In genomic region chr16:17784073-17784472, GRCh38 we compare ENCODE assay signal across 13 cellular contexts.
A peak's percentile ranks its signal among the peaks of the same experiment; 100 is the strongest.
DNase-seq lines count a peak whose midpoint lies in the region; ATAC-seq and TF ChIP-seq lines count a peak whose summit lies in the region.
"Had no signal": no experiment of that assay in that cellular context is flagged by ENCODE, and none has a peak within 500 bp of the region (broad histone marks: within the 10 kb centered on the region; RNA-seq: fewer than 3 reads in every experiment).

No MANE protein-coding gene starts in this region.

- H3K4me3 ChIP-seq in LNCaP clone FGC (ENCODE audit: low read depth, low read length) (no peak overlapping the region), esophagus muscularis mucosa (no peak overlapping the region)

- CTCF ChIA-PET in activated CD8-positive, alpha-beta T cell treated with anti-CD3 and anti-CD28 coated beads, Interleukin-2, amount 10 ng/mL, durations not matched to agents 7 days and 5 days (lab: Charles Lee) = no interaction called here

- H3K27me3 Mint-ChIP-seq in activated CD8-positive, alpha-beta T cell treated with anti-CD3 and anti-CD28 coated beads, Interleukin-2, amount 10 ng/mL, durations not matched to agents 7 days and 5 days (ENCODE audit: low read depth) = no peaks in the 10 kb centered on the region
- H3K27me3 Mint-ChIP-seq in osteocyte (ENCODE audit: unreplicated experiment) = no peaks in the 10 kb centered on the region

- DNase-seq in EL (peak; percentile 18), LNCaP clone FGC (ENCODE audit: low read depth) (peak; percentile 10), iPS-NIHi7 (ENCODE audit: extremely low spot score) (peak; percentile 69), cerebellar nuclear complex (lab: John Stamatoyannopoulos, UW) (no peak), osteocyte (ENCODE audit: extremely low spot score, unreplicated experiment) (no peak), esophagus muscularis mucosa (ENCODE audit: extremely low spot score) (no peak), NCI-H524 treated with DMSO at 0.1 percent for 48 hours (lab: John Stamatoyannopoulos, UW) (no peak)
- DNase-seq in activated CD8-positive, alpha-beta T cell treated with anti-CD3 and anti-CD28 coated beads, Interleukin-2, amount 10 ng/mL, durations not matched to agents 7 days and 5 days = peak; percentile 26
- DNase-seq: amygdala; CD8-positive, alpha-beta memory T cell; NCI-H524; nucleus accumbens; stimulated activated naive CD4-positive, alpha-beta T cell treated with Interleukin-2 at 50 U/mL for 16 hours had no signal

- TF ChIP-seq CTCF in LNCaP clone FGC (IDR thresholded peaks at IDR 0.05; ENCODE audit: control insufficient read depth, extremely low read depth, insufficient read depth) (no peak), osteocyte (IDR thresholded peaks at IDR 0.05) (no peak), esophagus muscularis mucosa (IDR thresholded peaks at IDR 0.05) (no peak)

- 7% methylated on average over 6 of the region's 6 CpGs for WGBS in esophagus muscularis mucosa

- ATAC-seq in activated CD8-positive, alpha-beta T cell treated with anti-CD3 and anti-CD28 coated beads, Interleukin-2, amount 10 ng/mL, durations not matched to agents 7 days and 5 days = no peak

- H3K27me3 ChIP-seq in esophagus muscularis mucosa = peaks cover 0 to 13% (median 0%) of the 10 kb centered on the region in 4 donors

- no peaks in the 10 kb centered on the region for H3K9me3 ChIP-seq in esophagus muscularis mucosa

- no peaks in the 10 kb centered on the region for H3K36me3 Mint-ChIP-seq in activated CD8-positive, alpha-beta T cell treated with anti-CD3 and anti-CD28 coated beads, Interleukin-2, amount 10 ng/mL, durations not matched to agents 7 days and 5 days (ENCODE audit: low read depth)
- H3K36me3 Mint-ChIP-seq in osteocyte (ENCODE audit: unreplicated experiment) = no peaks in the 10 kb centered on the region
- H3K36me3 Mint-ChIP-seq: CD8-positive, alpha-beta memory T cell had no signal

- H3K4me3 Mint-ChIP-seq in activated CD8-positive, alpha-beta T cell treated with anti-CD3 and anti-CD28 coated beads, Interleukin-2, amount 10 ng/mL, durations not matched to agents 7 days and 5 days = no peak overlapping the region
- H3K4me3 Mint-ChIP-seq in osteocyte (ENCODE audit: unreplicated experiment) = no peak overlapping the region
- H3K4me3 Mint-ChIP-seq: CD8-positive, alpha-beta memory T cell had no signal

- H3K9me3 Mint-ChIP-seq in activated CD8-positive, alpha-beta T cell treated with anti-CD3 and anti-CD28 coated beads, Interleukin-2, amount 10 ng/mL, durations not matched to agents 7 days and 5 days (ENCODE audit: insufficient read depth) = no peaks in the 10 kb centered on the region
- H3K9me3 Mint-ChIP-seq in osteocyte (ENCODE audit: unreplicated experiment) = peaks cover 9% of the 10 kb centered on the region

- peaks cover 0 to 5% (median 0%) of the 10 kb centered on the region in 4 donors for H3K4me1 ChIP-seq in esophagus muscularis mucosa

- H3K36me3 ChIP-seq in esophagus muscularis mucosa = no peaks in the 10 kb centered on the region

- intact Hi-C loops in esophagus muscularis mucosa (cut with DNase I) = no loop called here

- H3K27ac ChIP-seq in esophagus muscularis mucosa (replicated peaks in 1 of 4) = no peak overlapping the region

- H3K27ac Mint-ChIP-seq in activated CD8-positive, alpha-beta T cell treated with anti-CD3 and anti-CD28 coated beads, Interleukin-2, amount 10 ng/mL, durations not matched to agents 7 days and 5 days = no peak overlapping the region
- no peak overlapping the region for H3K27ac Mint-ChIP-seq in osteocyte (ENCODE audit: unreplicated experiment)
- H3K27ac Mint-ChIP-seq: CD8-positive, alpha-beta memory T cell had no signal

- no peak for TF ChIP-seq POLR2A in esophagus muscularis mucosa (IDR thresholded peaks at IDR 0.05; ENCODE audit: low read depth)

- H3K4me1 Mint-ChIP-seq in activated CD8-positive, alpha-beta T cell treated with anti-CD3 and anti-CD28 coated beads, Interleukin-2, amount 10 ng/mL, durations not matched to agents 7 days and 5 days (ENCODE audit: low read depth) = no peaks in the 10 kb centered on the region
- no peaks in the 10 kb centered on the region for H3K4me1 Mint-ChIP-seq in osteocyte (ENCODE audit: unreplicated experiment)
- H3K4me1 Mint-ChIP-seq: CD8-positive, alpha-beta memory T cell had no signal

- POLR2A ChIA-PET in activated CD8-positive, alpha-beta T cell treated with anti-CD3 and anti-CD28 coated beads, Interleukin-2, amount 10 ng/mL, durations not matched to agents 7 days and 5 days (lab: Charles Lee) = no interaction called here

- no peak for TF ChIP-seq EP300 in esophagus muscularis mucosa (IDR thresholded peaks at IDR 0.05)

Comparison
In these comparisons a context has a peak if more than half of its experiments do, and no peak if none do; other contexts are left out.
1. DNase-seq: peak in EL (single experiment), LNCaP clone FGC (single experiment), activated CD8-positive, alpha-beta T cell treated with anti-CD3 and anti-CD28 coated beads, Interleukin-2, amount 10 ng/mL, durations not matched to agents 7 days and 5 days (single experiment) and iPS-NIHi7 (single experiment); none in cerebellar nuclear complex (0 of 2), osteocyte (single experiment), esophagus muscularis mucosa (single experiment) and NCI-H524 treated with DMSO at 0.1 percent for 48 hours (single experiment).